19 cellular contexts compared by ENCODE assay signal in the genomic region with DNA sequence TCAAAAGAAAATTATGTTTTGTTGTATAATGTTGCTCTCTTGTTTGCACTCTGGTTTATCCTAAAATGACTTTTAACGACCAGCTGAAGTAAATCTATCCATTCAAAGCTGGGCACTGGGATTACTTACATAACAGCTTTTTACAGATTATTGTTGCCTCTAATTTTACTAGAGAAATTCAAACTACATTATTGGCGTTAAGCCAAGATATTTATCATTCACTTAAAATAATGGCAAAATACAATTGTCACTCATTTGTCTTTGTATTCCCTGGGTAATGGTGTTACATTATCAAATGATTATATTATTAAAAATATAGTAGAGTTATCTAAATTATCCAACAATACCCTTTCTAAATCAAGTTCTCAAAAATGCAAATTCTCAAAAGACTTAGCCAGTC.
"Had no signal": no experiment of that assay in that cellular context is flagged by ENCODE, and none has a peak within 500 bp of the region (broad histone marks: within the 10 kb centered on the region; RNA-seq: fewer than 3 reads in every experiment).

No MANE protein-coding gene starts in this region.

- ATAC-seq: foreskin keratinocyte; gastrocnemius medialis; heart right ventricle; left cardiac atrium; left lung; left ventricle myocardium superior; lower lobe of right lung; naive thymus-derived CD4-positive, alpha-beta T cell; natural killer cell had no signal

- H3K4me3 ChIP-seq: coronary artery, dorsolateral prefrontal cortex, esophagus muscularis mucosa, gastrocnemius medialis, heart right ventricle, left lung, lower lobe of right lung had no signal

- H3K4me1 ChIP-seq: esophagus muscularis mucosa, foreskin keratinocyte, gastrocnemius medialis, heart right ventricle, left lung, lower lobe of right lung had no signal

- H3K9me3 ChIP-seq: esophagus muscularis mucosa, gastrocnemius medialis, heart right ventricle, left lung, lower lobe of right lung had no signal

- DNase-seq: dermis blood vessel endothelial cell; dorsolateral prefrontal cortex; effector CD4-positive, alpha-beta T cell; effector memory CD4-positive, alpha-beta T cell; foreskin keratinocyte; gastrocnemius medialis; glutamatergic neuron; head of caudate nucleus; heart right ventricle; hippocampal formation; left cardiac atrium; left lung; left ventricle myocardium superior; lower lobe of right lung; mesenchymal stem cell; naive thymus-derived CD4-positive, alpha-beta T cell; natural killer cell had no signal

- H3K36me3 ChIP-seq: esophagus muscularis mucosa, gastrocnemius medialis, heart right ventricle, left lung, lower lobe of right lung had no signal
